In the genomic region with DNA sequence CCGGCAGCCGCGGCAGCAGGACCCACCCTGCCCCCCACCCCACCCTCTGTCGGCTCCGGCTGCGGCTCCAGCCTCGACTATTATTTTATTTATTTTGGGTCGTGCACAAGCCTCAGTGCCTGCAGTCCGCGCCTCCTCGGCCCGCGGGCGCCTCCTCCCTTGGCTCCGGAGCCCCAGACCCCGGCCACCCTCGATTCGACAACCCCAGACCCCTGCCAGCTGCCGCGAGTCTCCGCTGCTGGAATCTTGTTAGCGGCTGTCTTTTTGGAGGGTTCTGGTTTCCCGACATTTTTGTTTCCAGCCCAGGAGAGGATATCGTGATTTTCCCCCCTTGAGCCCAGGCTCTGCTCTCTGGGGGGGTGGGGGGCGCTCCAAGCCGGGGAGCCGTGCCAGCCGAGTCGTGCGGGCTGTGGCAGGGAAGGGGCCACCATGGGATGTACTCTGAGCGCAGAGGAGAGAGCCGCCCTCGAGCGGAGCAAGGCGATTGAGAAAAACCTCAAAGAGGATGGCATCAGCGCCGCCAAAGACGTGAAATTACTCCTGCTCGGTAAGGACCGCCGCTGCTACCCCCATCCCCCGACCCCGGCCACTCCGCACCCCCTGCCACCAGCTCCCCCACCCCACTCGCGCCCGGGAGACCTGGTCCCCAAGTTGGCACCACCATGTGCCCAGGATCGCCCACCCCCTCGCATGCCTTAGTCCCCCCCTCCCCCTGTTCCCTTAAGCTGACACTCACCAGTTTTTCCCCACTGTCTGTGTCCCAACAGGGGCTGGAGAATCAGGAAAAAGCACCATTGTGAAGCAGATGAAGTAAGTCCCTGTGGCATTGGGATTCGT, we compare ENCODE assay signal across 1 cellular context.
A peak's percentile ranks its signal among the peaks of the same experiment; 100 is the strongest.
TF ChIP-seq lines count a peak whose summit lies in the region.

No MANE protein-coding gene starts in this region.

TF ChIP-seq in HEK293, 187 proteins besides CTCF, POLR2A, EP300 and RAD21 (continued from another document):
- TF ChIP-seq, protein P1, sequence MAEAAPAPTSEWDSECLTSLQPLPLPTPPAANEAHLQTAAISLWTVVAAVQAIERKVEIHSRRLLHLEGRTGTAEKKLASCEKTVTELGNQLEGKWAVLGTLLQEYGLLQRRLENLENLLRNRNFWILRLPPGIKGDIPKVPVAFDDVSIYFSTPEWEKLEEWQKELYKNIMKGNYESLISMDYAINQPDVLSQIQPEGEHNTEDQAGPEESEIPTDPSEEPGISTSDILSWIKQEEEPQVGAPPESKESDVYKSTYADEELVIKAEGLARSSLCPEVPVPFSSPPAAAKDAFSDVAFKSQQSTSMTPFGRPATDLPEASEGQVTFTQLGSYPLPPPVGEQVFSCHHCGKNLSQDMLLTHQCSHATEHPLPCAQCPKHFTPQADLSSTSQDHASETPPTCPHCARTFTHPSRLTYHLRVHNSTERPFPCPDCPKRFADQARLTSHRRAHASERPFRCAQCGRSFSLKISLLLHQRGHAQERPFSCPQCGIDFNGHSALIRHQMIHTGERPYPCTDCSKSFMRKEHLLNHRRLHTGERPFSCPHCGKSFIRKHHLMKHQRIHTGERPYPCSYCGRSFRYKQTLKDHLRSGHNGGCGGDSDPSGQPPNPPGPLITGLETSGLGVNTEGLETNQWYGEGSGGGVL (tag by site-specific recombination; IDR thresholded peaks at IDR 0.05), result peak; percentile 21; the same call in 1 of the 2 replicates
